Comparison of ENCODE assay signal across 2 cellular contexts in the genomic region with DNA sequence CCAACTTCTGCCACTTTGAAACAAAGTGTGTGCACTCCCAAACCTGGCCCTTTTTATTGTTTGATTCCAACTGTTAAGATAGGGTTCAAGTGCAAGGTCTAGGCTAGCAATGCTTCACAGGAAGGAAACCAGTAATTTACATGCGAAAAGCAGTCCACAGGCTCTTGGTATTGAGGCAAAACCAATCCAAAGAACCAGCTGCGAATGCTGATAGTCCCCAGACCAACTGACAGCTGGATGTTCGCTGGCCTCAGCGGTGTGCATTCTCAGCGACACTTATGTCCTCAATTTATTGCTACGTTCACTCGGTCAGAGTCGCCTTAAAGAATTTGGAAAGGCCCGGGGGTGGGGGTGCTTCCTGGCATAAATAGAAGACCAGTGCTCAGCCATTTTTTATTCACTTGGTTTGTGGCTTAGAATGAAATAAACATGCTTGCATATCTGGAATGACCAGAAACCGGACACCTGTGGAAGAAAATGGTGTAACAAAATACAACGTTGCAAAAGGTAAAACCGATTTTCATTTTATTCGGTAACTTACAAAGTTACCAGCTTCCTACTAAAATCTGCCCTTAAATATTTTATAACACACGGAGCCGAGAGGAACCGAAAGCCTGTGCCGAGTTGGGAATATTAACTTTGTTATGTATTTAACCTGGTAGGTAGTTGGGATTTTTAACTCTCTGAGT.
TF ChIP-seq lines count a peak whose summit lies in the region.

No MANE protein-coding gene starts in this region.

TF ChIP-seq in HCT116, 20 proteins besides CTCF, POLR2A, EP300 and RAD21:
- TF ChIP-seq, protein P1, sequence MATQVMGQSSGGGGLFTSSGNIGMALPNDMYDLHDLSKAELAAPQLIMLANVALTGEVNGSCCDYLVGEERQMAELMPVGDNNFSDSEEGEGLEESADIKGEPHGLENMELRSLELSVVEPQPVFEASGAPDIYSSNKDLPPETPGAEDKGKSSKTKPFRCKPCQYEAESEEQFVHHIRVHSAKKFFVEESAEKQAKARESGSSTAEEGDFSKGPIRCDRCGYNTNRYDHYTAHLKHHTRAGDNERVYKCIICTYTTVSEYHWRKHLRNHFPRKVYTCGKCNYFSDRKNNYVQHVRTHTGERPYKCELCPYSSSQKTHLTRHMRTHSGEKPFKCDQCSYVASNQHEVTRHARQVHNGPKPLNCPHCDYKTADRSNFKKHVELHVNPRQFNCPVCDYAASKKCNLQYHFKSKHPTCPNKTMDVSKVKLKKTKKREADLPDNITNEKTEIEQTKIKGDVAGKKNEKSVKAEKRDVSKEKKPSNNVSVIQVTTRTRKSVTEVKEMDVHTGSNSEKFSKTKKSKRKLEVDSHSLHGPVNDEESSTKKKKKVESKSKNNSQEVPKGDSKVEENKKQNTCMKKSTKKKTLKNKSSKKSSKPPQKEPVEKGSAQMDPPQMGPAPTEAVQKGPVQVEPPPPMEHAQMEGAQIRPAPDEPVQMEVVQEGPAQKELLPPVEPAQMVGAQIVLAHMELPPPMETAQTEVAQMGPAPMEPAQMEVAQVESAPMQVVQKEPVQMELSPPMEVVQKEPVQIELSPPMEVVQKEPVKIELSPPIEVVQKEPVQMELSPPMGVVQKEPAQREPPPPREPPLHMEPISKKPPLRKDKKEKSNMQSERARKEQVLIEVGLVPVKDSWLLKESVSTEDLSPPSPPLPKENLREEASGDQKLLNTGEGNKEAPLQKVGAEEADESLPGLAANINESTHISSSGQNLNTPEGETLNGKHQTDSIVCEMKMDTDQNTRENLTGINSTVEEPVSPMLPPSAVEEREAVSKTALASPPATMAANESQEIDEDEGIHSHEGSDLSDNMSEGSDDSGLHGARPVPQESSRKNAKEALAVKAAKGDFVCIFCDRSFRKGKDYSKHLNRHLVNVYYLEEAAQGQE (IDR thresholded peaks at IDR 0.05; ENCODE audit: low read depth): no peak
- TF ChIP-seq SIN3A (IDR thresholded peaks at IDR 0.05; ENCODE audit: low read depth) (no peak), POLR2AphosphoS5 (IDR thresholded peaks at IDR 0.05; ENCODE audit: low read depth, low read length) (no peak), EZH2phosphoT487 (IDR thresholded peaks at IDR 0.05; ENCODE audit: borderline replicate concordance) (no peak), ELF1 (IDR thresholded peaks at IDR 0.05; ENCODE audit: borderline replicate concordance, low read depth) (no peak), CEBPB (IDR thresholded peaks at IDR 0.05; ENCODE audit: low read depth) (no peak), YY1 (IDR thresholded peaks at IDR 0.05; ENCODE audit: extremely low read depth, insufficient replicate concordance, low read depth, low read length) (no peak), CBX3 (IDR thresholded peaks at IDR 0.05; ENCODE audit: low read depth) (no peak), TCF7L2 (IDR thresholded peaks at IDR 0.05; ENCODE audit: borderline replicate concordance, extremely low read depth, insufficient read depth, insufficient read length) (no peak), ZNF274 (IDR thresholded peaks at IDR 0.05; ENCODE audit: low read depth, low read length) (no peak), ZFX (IDR thresholded peaks at IDR 0.05) (no peak), SP1 (IDR thresholded peaks at IDR 0.05; ENCODE audit: low read depth) (no peak), JUND (IDR thresholded peaks at IDR 0.05) (no peak), EGR1 (IDR thresholded peaks at IDR 0.05; ENCODE audit: low read depth) (no peak; the same call in 1 of the 2 replicates), EZH2 (IDR thresholded peaks at IDR 0.05) (no peak), FOSL1 (IDR thresholded peaks at IDR 0.05; ENCODE audit: low read depth) (no peak)
- TF ChIP-seq, protein P2, sequence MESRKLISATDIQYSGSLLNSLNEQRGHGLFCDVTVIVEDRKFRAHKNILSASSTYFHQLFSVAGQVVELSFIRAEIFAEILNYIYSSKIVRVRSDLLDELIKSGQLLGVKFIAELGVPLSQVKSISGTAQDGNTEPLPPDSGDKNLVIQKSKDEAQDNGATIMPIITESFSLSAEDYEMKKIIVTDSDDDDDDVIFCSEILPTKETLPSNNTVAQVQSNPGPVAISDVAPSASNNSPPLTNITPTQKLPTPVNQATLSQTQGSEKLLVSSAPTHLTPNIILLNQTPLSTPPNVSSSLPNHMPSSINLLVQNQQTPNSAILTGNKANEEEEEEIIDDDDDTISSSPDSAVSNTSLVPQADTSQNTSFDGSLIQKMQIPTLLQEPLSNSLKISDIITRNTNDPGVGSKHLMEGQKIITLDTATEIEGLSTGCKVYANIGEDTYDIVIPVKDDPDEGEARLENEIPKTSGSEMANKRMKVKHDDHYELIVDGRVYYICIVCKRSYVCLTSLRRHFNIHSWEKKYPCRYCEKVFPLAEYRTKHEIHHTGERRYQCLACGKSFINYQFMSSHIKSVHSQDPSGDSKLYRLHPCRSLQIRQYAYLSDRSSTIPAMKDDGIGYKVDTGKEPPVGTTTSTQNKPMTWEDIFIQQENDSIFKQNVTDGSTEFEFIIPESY (IDR thresholded peaks at IDR 0.05; ENCODE audit: extremely low read depth, insufficient replicate concordance, low read length): no peak
- TF ChIP-seq, protein P3, sequence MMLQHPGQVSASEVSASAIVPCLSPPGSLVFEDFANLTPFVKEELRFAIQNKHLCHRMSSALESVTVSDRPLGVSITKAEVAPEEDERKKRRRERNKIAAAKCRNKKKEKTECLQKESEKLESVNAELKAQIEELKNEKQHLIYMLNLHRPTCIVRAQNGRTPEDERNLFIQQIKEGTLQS (IDR thresholded peaks at IDR 0.05): no peak
TF ChIP-seq in HCT116: peak in this region for 0.

TF ChIP-seq in SK-N-SH, 30 proteins besides CTCF, POLR2A, EP300 and RAD21:
- TF ChIP-seq EZH2phosphoT487 (IDR thresholded peaks at IDR 0.05; ENCODE audit: borderline replicate concordance, low read depth): no peak
- TF ChIP-seq GABPA (IDR thresholded peaks at IDR 0.05; ENCODE audit: low read depth): no peak
- TF ChIP-seq, protein P1 (IDR thresholded peaks at IDR 0.05; ENCODE audit: low read depth, low read length): no peak
